ENCODE assay signal across 1 cellular context in the genomic region with DNA sequence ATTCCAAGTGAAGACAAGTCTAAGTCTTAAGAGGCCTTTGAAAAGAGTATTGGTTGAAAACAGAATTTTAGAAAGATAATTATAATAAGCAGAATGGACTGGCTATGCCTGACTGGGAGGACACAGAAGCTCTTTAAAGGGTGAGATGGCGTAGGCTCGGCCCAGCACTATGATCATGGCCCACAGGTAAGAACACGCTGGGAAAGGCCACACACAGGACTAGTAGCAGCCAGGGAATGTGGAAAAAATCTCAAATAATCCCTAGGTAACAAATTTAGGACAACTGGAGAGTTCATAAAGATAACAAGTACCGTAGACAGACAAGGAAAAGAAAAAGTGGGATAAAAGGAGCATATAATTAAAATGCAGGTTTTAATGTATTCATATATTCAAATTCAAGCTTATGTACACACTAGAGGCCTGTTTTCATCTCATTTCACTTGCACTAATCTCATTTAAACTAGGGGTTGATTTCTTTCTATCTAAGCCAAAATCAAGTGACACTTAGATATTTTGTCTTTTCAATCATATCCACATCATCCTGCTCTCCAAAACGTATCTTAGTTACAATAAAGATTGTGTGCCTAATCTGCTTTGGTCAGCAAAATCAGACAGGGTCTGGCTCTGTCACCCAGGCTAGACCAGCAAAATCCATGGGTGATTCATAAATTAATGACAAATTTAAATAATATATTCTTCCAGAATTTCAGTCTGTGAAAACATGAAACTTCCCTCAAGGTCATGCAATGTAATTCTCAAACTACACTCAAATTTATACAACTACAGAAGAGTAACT.
TF ChIP-seq lines count a peak whose summit lies in the region.

No MANE protein-coding gene starts in this region.

TF ChIP-seq in K562, 482 proteins besides CTCF, POLR2A, EP300 and RAD21 (continued from another document):
- TF ChIP-seq ZC3H4 (CRISPR knock-in tag; IDR thresholded peaks at IDR 0.05; ENCODE audit: borderline replicate concordance) (no peak), GATAD2B (IDR thresholded peaks at IDR 0.05; ENCODE audit: borderline replicate concordance) (no peak), ZNF740 (CRISPR knock-in tag; IDR thresholded peaks at IDR 0.05) (no peak), ZNF740 (tag; IDR thresholded peaks at IDR 0.05) (no peak), ZNF175 (CRISPR knock-in tag; IDR thresholded peaks at IDR 0.05; ENCODE audit: low read depth) (no peak), HMBOX1 (IDR thresholded peaks at IDR 0.05) (no peak), HDAC6 (IDR thresholded peaks at IDR 0.05; ENCODE audit: low read depth, low read length) (no peak), C11orf30 (IDR thresholded peaks at IDR 0.05; ENCODE audit: low read depth) (peak; percentile 93), HOXB6 (CRISPR knock-in tag; IDR thresholded peaks at IDR 0.05; ENCODE audit: borderline replicate concordance) (no peak), ZNF551 (CRISPR knock-in tag; IDR thresholded peaks at IDR 0.05) (no peak), ARNT (IDR thresholded peaks at IDR 0.05) (no peak), MAFG (tag; conservative IDR thresholded peaks at IDR 0.05) (peak; percentile 92), E2F3 (CRISPR knock-in tag; IDR thresholded peaks at IDR 0.05) (no peak), POLR2H (tag; IDR thresholded peaks at IDR 0.05; ENCODE audit: low read depth) (no peak), SMC3 (conservative IDR thresholded peaks at IDR 0.05; ENCODE audit: insufficient read depth, low read depth, low read length) (no peak), OTX1 (CRISPR knock-in tag; IDR thresholded peaks at IDR 0.05) (no peak), CHAMP1 (IDR thresholded peaks at IDR 0.05) (no peak), MAFK (IDR thresholded peaks at IDR 0.05; ENCODE audit: low read length) (peak; percentile 96), ZNF232 (CRISPR knock-in tag; IDR thresholded peaks at IDR 0.05) (0 out of 2 replicates have a peak, but pooled peaks have one; percentile 51), ZKSCAN3 (CRISPR knock-in tag; IDR thresholded peaks at IDR 0.05) (no peak), RBM22 (IDR thresholded peaks at IDR 0.05; ENCODE audit: low read depth, low read length, poor library complexity, severe bottlenecking) (peak; percentile 62), FOXK2 (conservative IDR thresholded peaks at IDR 0.05 in 1 of 2, IDR thresholded peaks at IDR 0.05 in 1 of 2; ENCODE audit: low read depth in 2 of 2) (no peak), FOSL1 (tag; conservative IDR thresholded peaks at IDR 0.05) (no peak), MXI1 (IDR thresholded peaks at IDR 0.05; ENCODE audit: low read depth, low read length) (no peak), PHB2 (IDR thresholded peaks at IDR 0.05; ENCODE audit: low read depth) (no peak), ZNF696 (CRISPR knock-in tag; conservative IDR thresholded peaks at IDR 0.05) (no peak), ZNF316 (IDR thresholded peaks at IDR 0.05) (peak; percentile 97), ZNF239 (CRISPR knock-in tag; IDR thresholded peaks at IDR 0.05) (no peak), ATF6 (CRISPR knock-in tag; IDR thresholded peaks at IDR 0.05) (no peak)
- TF ChIP-seq, protein P1, sequence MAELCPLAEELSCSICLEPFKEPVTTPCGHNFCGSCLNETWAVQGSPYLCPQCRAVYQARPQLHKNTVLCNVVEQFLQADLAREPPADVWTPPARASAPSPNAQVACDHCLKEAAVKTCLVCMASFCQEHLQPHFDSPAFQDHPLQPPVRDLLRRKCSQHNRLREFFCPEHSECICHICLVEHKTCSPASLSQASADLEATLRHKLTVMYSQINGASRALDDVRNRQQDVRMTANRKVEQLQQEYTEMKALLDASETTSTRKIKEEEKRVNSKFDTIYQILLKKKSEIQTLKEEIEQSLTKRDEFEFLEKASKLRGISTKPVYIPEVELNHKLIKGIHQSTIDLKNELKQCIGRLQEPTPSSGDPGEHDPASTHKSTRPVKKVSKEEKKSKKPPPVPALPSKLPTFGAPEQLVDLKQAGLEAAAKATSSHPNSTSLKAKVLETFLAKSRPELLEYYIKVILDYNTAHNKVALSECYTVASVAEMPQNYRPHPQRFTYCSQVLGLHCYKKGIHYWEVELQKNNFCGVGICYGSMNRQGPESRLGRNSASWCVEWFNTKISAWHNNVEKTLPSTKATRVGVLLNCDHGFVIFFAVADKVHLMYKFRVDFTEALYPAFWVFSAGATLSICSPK (IDR thresholded peaks at IDR 0.05; ENCODE audit: borderline replicate concordance) = no peak
